ENCODE assay signal across 15 cellular contexts in the genomic region with DNA sequence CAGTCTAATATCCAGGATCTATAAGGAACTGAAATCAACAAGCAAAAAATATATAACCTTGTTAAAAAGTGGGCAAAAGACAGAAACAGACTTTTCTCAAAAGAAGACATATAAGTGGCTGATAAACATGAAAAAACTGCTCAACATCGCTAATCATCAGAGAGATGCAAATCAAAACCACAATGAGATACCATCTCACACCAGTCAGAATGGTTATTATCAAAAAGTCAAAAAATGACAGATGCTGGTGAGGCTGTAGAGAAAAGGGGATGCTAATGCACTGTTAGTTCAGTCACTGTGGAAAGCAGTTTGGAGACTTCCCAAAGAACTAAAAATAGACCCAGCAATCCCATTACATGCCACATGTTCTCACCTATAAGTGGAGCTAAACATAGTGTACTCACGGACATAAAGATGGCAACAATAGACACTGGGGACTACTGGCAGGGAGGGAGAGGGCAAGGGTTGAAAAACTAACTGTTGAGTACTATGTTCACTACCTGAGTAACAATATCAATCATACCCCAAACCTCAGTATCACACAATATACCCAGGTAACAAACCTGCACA. TPM values are rescaled to one million over a fixed set of nuclear protein-coding genes. Genes with fewer than 3 reads are reported as not detected.
DNase-seq lines count a peak whose midpoint lies in the region; ATAC-seq and TF ChIP-seq lines count a peak whose summit lies in the region.
"Had no signal": no experiment of that assay in that cellular context is flagged by ENCODE, and none has a peak within 500 bp of the region (broad histone marks: within the 10 kb centered on the region; RNA-seq: fewer than 3 reads in every experiment).

No MANE protein-coding gene starts in this region.

- H3K9me3 ChIP-seq in SK-N-SH (no peaks in the 10 kb centered on the region), osteoblast (ENCODE audit: low read depth, low read length) (no peaks in the 10 kb centered on the region)
- H3K9me3 ChIP-seq: HAP-1 had no signal

- 14% methylated on average over 2 of the region's 2 CpGs for WGBS in SK-N-SH (ENCODE audit: low lambda C conversion rate)

- H2AFZ ChIP-seq in SK-N-SH (ENCODE audit: low read depth): no peak overlapping the region
- no peak overlapping the region for H2AFZ ChIP-seq in osteoblast (ENCODE audit: low read length)

- ATAC-seq in left ventricle myocardium superior: peak; percentile 98

- no peak for TF ChIP-seq RAD21 in SK-N-SH (IDR thresholded peaks at IDR 0.05; ENCODE audit: low read length)

- H4K20me1 ChIP-seq in SK-N-SH (ENCODE audit: insufficient read depth): no peaks in the 10 kb centered on the region
- no peaks in the 10 kb centered on the region for H4K20me1 ChIP-seq in osteoblast (ENCODE audit: insufficient read depth, low read length)
- H4K20me1 ChIP-seq: BLaER1 treated with 17β-estradiol and CSF1 and Interleukin-3, amounts not matched to agents 10 nM and 100 nM had no signal

- H3K4me3 ChIP-seq in SK-N-SH (ENCODE audit: low read depth in 2 of 2, low read length in 1 of 2) (no peak overlapping the region), osteoblast (ENCODE audit: insufficient read depth, low read length) (no peak overlapping the region)
- H3K4me3 ChIP-seq: BLaER1 treated with 17β-estradiol and CSF1 and Interleukin-3, amounts not matched to agents 10 nM and 100 nM; HAP-1 had no signal

- H3K9ac ChIP-seq in SK-N-SH: no peak overlapping the region
- H3K9ac ChIP-seq: BLaER1 treated with 17β-estradiol and CSF1 and Interleukin-3, amounts not matched to agents 10 nM and 100 nM had no signal

- peaks cover 0 to 2% of the 10 kb centered on the region in 2 experiments; a peak in 1 of 4 replicates for H3K4me1 ChIP-seq in SK-N-SH (ENCODE audit: control insufficient read depth in 1 of 2, insufficient read depth in 2 of 2, low read depth in 1 of 2, low read length in 1 of 2)
- H3K4me1 ChIP-seq in osteoblast (ENCODE audit: insufficient read depth, low read length): no peaks in the 10 kb centered on the region
- H3K4me1 ChIP-seq: BLaER1 treated with 17β-estradiol and CSF1 and Interleukin-3, amounts not matched to agents 10 nM and 100 nM; HAP-1 had no signal

- DNase-seq in NCI-H82 (lab: John Stamatoyannopoulos, UW) (peak; percentile 65), NCI-H82 treated with DMSO at 0.1 percent for 48 hours (lab: John Stamatoyannopoulos, UW; ENCODE audit: unreplicated experiment) (no peak), DMS 273 (lab: John Stamatoyannopoulos, UW; ENCODE audit: unreplicated experiment) (peak; percentile 76), SK-N-SH (no peak), left ventricle myocardium superior (no peak), osteoblast (ENCODE audit: insufficient read length, low spot score, missing footprints) (no peak), NCI-H1105 (lab: John Stamatoyannopoulos, UW) (no peak)
- DNase-seq: ACHN; CD4-positive, alpha-beta memory T cell; GF-D8 had no signal

- no peaks in the 10 kb centered on the region for H3F3A ChIP-seq in SK-N-SH (replicated peaks; ENCODE audit: insufficient read depth)

- CTCF ChIA-PET in SK-N-SH (lab: Yijun Ruan, JAX): interaction anchor here (1.1 kb wide), 1 partner anchor 58 kb away, joined by 4 read pairs; no protein-coding TSS in a partner anchor

- no peaks in the 10 kb centered on the region for H3K27me3 ChIP-seq in SK-N-SH (ENCODE audit: insufficient read depth)
- H3K27me3 ChIP-seq in osteoblast (ENCODE audit: insufficient read depth, low read length): no peaks in the 10 kb centered on the region
- H3K27me3 ChIP-seq: BLaER1 treated with 17β-estradiol and CSF1 and Interleukin-3, amounts not matched to agents 10 nM and 100 nM had no signal

- TF ChIP-seq CTCF in SK-N-SH (IDR thresholded peaks at IDR 0.05): no peak
- no peak for TF ChIP-seq CTCF in osteoblast (IDR thresholded peaks at IDR 0.05; ENCODE audit: extremely low read depth, low read depth, low read length)

- no peaks in the 10 kb centered on the region for H3K36me3 ChIP-seq in SK-N-SH (replicated peaks in 1 of 2; ENCODE audit: control insufficient read depth in 1 of 2, insufficient read depth in 2 of 2, low read length in 1 of 2)
- no peaks in the 10 kb centered on the region for H3K36me3 ChIP-seq in osteoblast (ENCODE audit: insufficient read depth, low read length)
- H3K36me3 ChIP-seq: BLaER1 treated with 17β-estradiol and CSF1 and Interleukin-3, amounts not matched to agents 10 nM and 100 nM; HAP-1 had no signal

- intact Hi-C loops in left ventricle myocardium superior (cut with micrococcal nuclease): no loop called here

- H3K4me2 ChIP-seq in SK-N-SH (no peak overlapping the region), osteoblast (ENCODE audit: insufficient read depth, low read length) (no peak overlapping the region)
- H3K4me2 ChIP-seq: BLaER1 treated with 17β-estradiol and CSF1 and Interleukin-3, amounts not matched to agents 10 nM and 100 nM had no signal

- no peaks in the 10 kb centered on the region for H3K79me2 ChIP-seq in SK-N-SH (ENCODE audit: insufficient read depth)
- H3K79me2 ChIP-seq in osteoblast (ENCODE audit: insufficient read depth, low read length): no peaks in the 10 kb centered on the region

- POLR2A ChIA-PET in SK-N-SH (lab: Yijun Ruan, JAX): no interaction called here

- TF ChIP-seq EP300 in SK-N-SH (IDR thresholded peaks at IDR 0.05; ENCODE audit: borderline replicate concordance in 1 of 2, low read depth in 1 of 2, low read length in 1 of 2): no peak

- H3K27ac ChIP-seq in SK-N-SH (ENCODE audit: low read depth in 2 of 2, low read length in 1 of 2) (no peak overlapping the region), osteoblast (ENCODE audit: low read depth, low read length) (no peak overlapping the region)
- H3K27ac ChIP-seq: BLaER1 treated with 17β-estradiol and CSF1 and Interleukin-3, amounts not matched to agents 10 nM and 100 nM had no signal

- H3K9me2 ChIP-seq in SK-N-SH: no peaks in the 10 kb centered on the region

TF ChIP-seq in SK-N-SH, 30 proteins besides CTCF, POLR2A, EP300 and RAD21:
- no peak for TF ChIP-seq FOSL2 (IDR thresholded peaks at IDR 0.05; ENCODE audit: borderline replicate concordance, low read depth)
- peak; percentile 21; the same call in 1 of the 2 replicates for TF ChIP-seq TCF12 (IDR thresholded peaks at IDR 0.05)
- TF ChIP-seq, protein P1, sequence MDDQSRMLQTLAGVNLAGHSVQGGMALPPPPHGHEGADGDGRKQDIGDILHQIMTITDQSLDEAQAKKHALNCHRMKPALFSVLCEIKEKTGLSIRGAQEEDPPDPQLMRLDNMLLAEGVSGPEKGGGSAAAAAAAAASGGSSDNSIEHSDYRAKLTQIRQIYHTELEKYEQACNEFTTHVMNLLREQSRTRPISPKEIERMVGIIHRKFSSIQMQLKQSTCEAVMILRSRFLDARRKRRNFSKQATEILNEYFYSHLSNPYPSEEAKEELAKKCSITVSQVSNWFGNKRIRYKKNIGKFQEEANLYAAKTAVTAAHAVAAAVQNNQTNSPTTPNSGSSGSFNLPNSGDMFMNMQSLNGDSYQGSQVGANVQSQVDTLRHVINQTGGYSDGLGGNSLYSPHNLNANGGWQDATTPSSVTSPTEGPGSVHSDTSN (IDR thresholded peaks at IDR 0.05): 0 out of 2 replicates have a peak, but pooled peaks have one; percentile 6
- TF ChIP-seq SIN3A (IDR thresholded peaks at IDR 0.05; ENCODE audit: borderline replicate concordance, low read depth, low read length): no peak
- TF ChIP-seq FOXM1 (IDR thresholded peaks at IDR 0.05; ENCODE audit: low read depth): no peak
- TF ChIP-seq, protein P2, sequence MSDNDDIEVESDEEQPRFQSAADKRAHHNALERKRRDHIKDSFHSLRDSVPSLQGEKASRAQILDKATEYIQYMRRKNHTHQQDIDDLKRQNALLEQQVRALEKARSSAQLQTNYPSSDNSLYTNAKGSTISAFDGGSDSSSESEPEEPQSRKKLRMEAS (IDR thresholded peaks at IDR 0.05; ENCODE audit: low read depth): no peak
- TF ChIP-seq NRF1 (IDR thresholded peaks at IDR 0.05; ENCODE audit: low read depth, low read length): no peak
TF ChIP-seq in SK-N-SH: peak in this region for 2.

RNA-seq across cellular contexts. Expression of a gene that starts 11.7 kb away (rescaled TPM):
- 0.05 TPM in 2 replicates for polyA plus RNA-seq in SK-N-SH (2012; rRNA removed)
- polyA plus RNA-seq in SK-N-SH (2012; cell fraction: cytosol; rRNA removed): 0.01 TPM in 2 replicates
- polyA plus RNA-seq in SK-N-SH (2012; cell fraction: nucleus; rRNA removed): 0.24 and 0.25 TPM in 2 replicates
- total RNA-seq in left ventricle myocardium superior (not detected), osteoblast (0.72 and 0.88 TPM in 2 replicates)
- total RNA-seq: A172; CD4-positive, alpha-beta memory T cell; H1; HT-29 had no signal
- polyA plus RNA-seq: CD4-positive, alpha-beta memory T cell had no signal

RNA-seq across cellular contexts. Expression of a gene that starts 41.8 kb away (rescaled TPM):
- polyA plus RNA-seq in SK-N-SH (2012; rRNA removed): 2.6 and 3.6 TPM in 2 replicates
- 3.0 and 3.3 TPM in 2 replicates for polyA plus RNA-seq in SK-N-SH (2012; cell fraction: cytosol; rRNA removed)
- 3.7 and 5.1 TPM in 2 replicates for polyA plus RNA-seq in SK-N-SH (2012; cell fraction: nucleus; rRNA removed)
- total RNA-seq in left ventricle myocardium superior (27.1 TPM), osteoblast (40.1 and 45.6 TPM in 2 replicates)
- total RNA-seq: HT-29 had no signal

Comparison
In these comparisons a context has a peak if more than half of its experiments do, and no peak if none do; other contexts are left out.
1. DNase-seq: peak in NCI-H82 (single experiment) and DMS 273 (single experiment); none in NCI-H82 treated with DMSO at 0.1 percent for 48 hours (single experiment), SK-N-SH (single experiment), left ventricle myocardium superior (single experiment), osteoblast (single experiment) and NCI-H1105 (single experiment).